ENCODE assay signal across 14 cellular contexts in the genomic region with DNA sequence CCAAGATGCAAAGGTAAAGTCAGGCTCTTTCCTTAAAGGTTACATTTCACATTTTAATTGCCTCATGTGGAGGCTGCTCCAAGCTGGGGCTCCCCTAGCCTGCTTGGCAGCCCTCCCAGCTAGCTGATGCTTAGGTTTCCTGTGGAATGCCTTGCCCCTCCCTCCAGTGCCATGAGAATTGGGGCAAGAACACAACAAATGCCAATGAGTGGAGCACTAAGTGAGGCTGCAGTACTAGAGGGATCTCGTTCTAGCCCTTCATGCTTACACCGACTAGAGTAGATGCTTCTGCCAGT.
DNase-seq lines count a peak whose midpoint lies in the region; ATAC-seq lines count a peak whose summit lies in the region.
"Had no signal": no experiment of that assay in that cellular context is flagged by ENCODE, and none has a peak within 500 bp of the region (broad histone marks: within the 10 kb centered on the region; RNA-seq: fewer than 3 reads in every experiment).

No MANE protein-coding gene starts in this region.

- peak; percentile 50 for DNase-seq in Right ventricle myocardium superior
- no peak for DNase-seq in cardiac septum (ENCODE audit: low spot score)
- peak; percentile 50 for DNase-seq in astrocyte of the hippocampus (ENCODE audit: low read depth, low spot score)
- peak; percentile 40 to 76 (median 62) for DNase-seq in right cardiac atrium
- no peak for DNase-seq in GM19240 (ENCODE audit: insufficient read length, low spot score)
- DNase-seq in NCI-H2029 (lab: John Stamatoyannopoulos, UW) = no peak
- DNase-seq: BE2C; CD4-positive, alpha-beta memory T cell; EL; H7; Karpas-422; NCI-H187; NCI-H510A treated with DMSO at 0.1 percent for 48 hours had no signal

- no peaks in the 10 kb centered on the region for H3K27me3 ChIP-seq in right cardiac atrium (ENCODE audit: control insufficient read depth, insufficient read depth)
- H3K27me3 ChIP-seq: BE2C had no signal

- 41% methylated on average over 2 of the region's 2 CpGs for WGBS in right cardiac atrium

- H3K4me3 ChIP-seq in right cardiac atrium (ENCODE audit: low read length) = no peak overlapping the region

- ATAC-seq in Right ventricle myocardium superior (ENCODE audit: poor library complexity) = no peak
- peak in 1 of 2 donors; percentile 45 for ATAC-seq in right cardiac atrium
- no peak for ATAC-seq in GM21528 (IDR thresholded peaks at IDR 0.05; ENCODE audit: low FRiP score, unreplicated experiment)

- H3K27ac ChIP-seq in right cardiac atrium (ENCODE audit: low read length) = no peak overlapping the region

- H3K9me3 ChIP-seq in right cardiac atrium (ENCODE audit: control insufficient read depth, low read length) = no peaks in the 10 kb centered on the region
- H3K9me3 ChIP-seq: BE2C had no signal

- H3K4me1 ChIP-seq in right cardiac atrium (ENCODE audit: control insufficient read depth, insufficient read depth, low read length) = no peaks in the 10 kb centered on the region
- H3K4me1 ChIP-seq: BE2C had no signal

- intact Hi-C loops in Right ventricle myocardium superior (cut with DNase I) = no loop called here
- intact Hi-C loops in cardiac septum (cut with DNase I) = no loop called here
- intact Hi-C loops in right cardiac atrium (cut with DNase I) = no loop called here

Comparison
In these comparisons a context has a peak if more than half of its experiments do, and no peak if none do; other contexts are left out.
1. DNase-seq: peak in Right ventricle myocardium superior (single experiment), astrocyte of the hippocampus (single experiment) and right cardiac atrium (3 of 3); none in cardiac septum (single experiment), GM19240 (single experiment) and NCI-H2029 (single experiment).